In the genomic region with DNA sequence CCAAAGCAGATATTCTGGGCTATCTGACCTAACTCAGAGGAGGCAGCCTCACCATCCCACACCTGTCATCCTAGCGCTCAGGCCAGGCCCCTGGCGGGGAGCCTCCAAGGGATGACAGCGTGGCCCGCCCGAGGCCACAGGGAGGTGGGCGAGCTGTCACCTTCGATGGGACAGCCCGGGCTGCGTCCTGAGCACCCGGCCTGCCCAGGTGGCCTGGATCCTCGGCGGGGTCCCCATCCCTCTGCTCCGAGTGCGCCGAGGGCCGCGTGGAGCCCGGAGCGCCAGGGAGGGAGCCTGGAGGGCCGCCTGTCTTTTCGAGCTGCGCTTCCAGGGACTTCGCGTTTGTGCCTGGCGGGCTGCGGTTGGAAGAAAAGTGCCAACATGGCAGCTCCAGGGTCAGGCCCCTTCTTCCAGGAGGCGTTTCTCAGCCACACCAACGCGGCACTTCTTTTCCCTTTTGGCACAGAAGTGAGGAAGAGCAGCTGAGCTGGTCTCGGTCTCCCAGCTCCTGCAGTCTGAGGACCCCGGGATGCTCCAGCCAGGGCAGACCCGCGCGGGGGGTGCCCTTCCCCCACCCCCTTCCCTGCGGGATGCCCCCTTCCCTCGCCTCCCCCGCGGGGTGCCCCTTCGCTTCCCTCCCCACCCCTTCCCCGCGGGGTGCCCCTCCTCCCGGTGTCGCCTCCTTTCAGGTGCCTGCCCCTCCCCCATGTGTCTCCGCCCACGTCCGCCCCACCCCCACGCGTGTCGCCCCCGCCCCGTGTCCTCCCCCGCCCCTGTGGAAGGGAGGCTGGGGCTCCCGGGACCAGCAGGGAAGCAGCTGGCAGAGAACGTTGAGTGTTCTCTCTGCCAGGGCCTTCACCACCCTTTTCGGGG, we compare ENCODE assay signal across 2 cellular contexts.
A peak's percentile ranks its signal among the peaks of the same experiment; 100 is the strongest.
TF ChIP-seq lines count a peak whose summit lies in the region.

No MANE protein-coding gene starts in this region.

TF ChIP-seq in GM23338, 12 proteins besides CTCF, POLR2A, EP300 and RAD21:
- TF ChIP-seq EZH2phosphoT487 (IDR thresholded peaks at IDR 0.05; ENCODE audit: unreplicated experiment): no peak
- TF ChIP-seq CREB1 (CRISPR knock-in tag; IDR thresholded peaks at IDR 0.05; ENCODE audit: low read depth): no peak
- no peak for TF ChIP-seq ZNF331 (CRISPR knock-in tag; IDR thresholded peaks at IDR 0.05; ENCODE audit: low read depth)

TF ChIP-seq in K562, 482 proteins besides CTCF, POLR2A, EP300 and RAD21 (continues in another document):
- no peak for TF ChIP-seq ZNF785 (CRISPR knock-in tag; IDR thresholded peaks at IDR 0.05)
- no peak for TF ChIP-seq PHTF2 (CRISPR knock-in tag; IDR thresholded peaks at IDR 0.05)
- TF ChIP-seq, protein P1, sequence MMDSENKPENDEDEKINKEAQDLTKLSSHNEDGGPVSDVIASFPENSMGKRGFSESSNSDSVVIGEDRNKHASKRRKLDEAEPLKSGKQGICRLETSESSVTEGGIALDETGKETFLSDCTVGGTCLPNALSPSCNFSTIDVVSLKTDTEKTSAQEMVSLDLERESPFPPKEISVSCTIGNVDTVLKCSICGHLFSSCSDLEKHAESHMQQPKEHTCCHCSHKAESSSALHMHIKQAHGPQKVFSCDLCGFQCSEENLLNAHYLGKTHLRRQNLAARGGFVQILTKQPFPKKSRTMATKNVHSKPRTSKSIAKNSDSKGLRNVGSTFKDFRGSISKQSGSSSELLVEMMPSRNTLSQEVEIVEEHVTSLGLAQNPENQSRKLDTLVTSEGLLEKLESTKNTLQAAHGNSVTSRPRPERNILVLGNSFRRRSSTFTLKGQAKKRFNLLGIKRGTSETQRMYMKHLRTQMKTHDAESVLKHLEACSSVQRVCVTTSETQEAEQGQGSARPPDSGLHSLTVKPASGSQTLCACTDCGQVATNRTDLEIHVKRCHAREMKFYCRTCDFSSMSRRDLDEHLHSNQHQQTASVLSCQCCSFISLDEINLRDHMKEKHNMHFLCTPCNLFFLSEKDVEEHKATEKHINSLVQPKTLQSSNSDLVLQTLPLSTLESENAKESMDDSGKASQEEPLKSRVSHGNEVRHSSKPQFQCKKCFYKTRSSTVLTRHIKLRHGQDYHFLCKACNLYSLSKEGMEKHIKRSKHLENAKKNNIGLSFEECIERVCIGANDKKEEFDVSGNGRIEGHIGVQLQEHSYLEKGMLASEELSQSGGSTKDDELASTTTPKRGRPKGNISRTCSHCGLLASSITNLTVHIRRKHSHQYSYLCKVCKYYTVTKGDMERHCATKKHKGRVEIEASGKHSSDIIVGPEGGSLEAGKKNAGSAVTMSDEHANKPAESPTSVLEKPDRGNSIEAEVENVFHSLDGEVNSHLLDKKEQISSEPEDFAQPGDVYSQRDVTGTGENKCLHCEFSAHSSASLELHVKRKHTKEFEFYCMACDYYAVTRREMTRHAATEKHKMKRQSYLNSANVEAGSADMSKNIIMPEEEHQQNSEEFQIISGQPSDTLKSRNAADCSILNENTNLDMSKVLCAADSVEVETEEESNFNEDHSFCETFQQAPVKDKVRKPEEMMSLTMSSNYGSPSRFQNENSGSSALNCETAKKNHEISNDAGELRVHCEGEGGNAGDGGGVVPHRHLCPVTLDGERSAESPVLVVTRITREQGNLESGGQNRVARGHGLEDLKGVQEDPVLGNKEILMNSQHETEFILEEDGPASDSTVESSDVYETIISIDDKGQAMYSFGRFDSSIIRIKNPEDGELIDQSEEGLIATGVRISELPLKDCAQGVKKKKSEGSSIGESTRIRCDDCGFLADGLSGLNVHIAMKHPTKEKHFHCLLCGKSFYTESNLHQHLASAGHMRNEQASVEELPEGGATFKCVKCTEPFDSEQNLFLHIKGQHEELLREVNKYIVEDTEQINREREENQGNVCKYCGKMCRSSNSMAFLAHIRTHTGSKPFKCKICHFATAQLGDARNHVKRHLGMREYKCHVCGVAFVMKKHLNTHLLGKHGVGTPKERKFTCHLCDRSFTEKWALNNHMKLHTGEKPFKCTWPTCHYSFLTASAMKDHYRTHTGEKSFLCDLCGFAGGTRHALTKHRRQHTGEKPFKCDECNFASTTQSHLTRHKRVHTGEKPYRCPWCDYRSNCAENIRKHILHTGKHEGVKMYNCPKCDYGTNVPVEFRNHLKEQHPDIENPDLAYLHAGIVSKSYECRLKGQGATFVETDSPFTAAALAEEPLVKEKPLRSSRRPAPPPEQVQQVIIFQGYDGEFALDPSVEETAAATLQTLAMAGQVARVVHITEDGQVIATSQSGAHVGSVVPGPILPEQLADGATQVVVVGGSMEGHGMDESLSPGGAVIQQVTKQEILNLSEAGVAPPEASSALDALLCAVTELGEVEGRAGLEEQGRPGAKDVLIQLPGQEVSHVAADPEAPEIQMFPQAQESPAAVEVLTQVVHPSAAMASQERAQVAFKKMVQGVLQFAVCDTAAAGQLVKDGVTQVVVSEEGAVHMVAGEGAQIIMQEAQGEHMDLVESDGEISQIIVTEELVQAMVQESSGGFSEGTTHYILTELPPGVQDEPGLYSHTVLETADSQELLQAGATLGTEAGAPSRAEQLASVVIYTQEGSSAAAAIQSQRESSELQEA (IDR thresholded peaks at IDR 0.05; ENCODE audit: low read depth): no peak
- TF ChIP-seq CBX2 (IDR thresholded peaks at IDR 0.05; ENCODE audit: insufficient read depth, low read length, poor library complexity, severe bottlenecking): no peak
- TF ChIP-seq, protein P2, sequence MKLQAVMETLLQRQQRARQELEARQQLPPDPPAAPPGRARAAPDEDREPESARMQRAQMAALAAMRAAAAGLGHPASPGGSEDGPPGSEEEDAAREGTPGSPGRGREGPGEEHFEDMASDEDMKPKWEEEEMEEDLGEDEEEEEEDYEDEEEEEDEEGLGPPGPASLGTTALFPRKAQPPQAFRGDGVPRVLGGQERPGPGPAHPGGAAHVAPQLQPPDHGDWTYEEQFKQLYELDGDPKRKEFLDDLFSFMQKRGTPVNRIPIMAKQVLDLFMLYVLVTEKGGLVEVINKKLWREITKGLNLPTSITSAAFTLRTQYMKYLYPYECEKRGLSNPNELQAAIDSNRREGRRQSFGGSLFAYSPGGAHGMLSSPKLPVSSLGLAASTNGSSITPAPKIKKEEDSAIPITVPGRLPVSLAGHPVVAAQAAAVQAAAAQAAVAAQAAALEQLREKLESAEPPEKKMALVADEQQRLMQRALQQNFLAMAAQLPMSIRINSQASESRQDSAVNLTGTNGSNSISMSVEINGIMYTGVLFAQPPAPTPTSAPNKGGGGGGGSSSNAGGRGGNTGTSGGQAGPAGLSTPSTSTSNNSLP (IDR thresholded peaks at IDR 0.05; ENCODE audit: borderline replicate concordance, low read depth, low read length): no peak
- TF ChIP-seq ZNF561 (CRISPR knock-in tag; conservative IDR thresholded peaks at IDR 0.05): no peak
- TF ChIP-seq SMC3 (conservative IDR thresholded peaks at IDR 0.05; ENCODE audit: insufficient read depth, low read depth, low read length): no peak
- TF ChIP-seq, protein P3, sequence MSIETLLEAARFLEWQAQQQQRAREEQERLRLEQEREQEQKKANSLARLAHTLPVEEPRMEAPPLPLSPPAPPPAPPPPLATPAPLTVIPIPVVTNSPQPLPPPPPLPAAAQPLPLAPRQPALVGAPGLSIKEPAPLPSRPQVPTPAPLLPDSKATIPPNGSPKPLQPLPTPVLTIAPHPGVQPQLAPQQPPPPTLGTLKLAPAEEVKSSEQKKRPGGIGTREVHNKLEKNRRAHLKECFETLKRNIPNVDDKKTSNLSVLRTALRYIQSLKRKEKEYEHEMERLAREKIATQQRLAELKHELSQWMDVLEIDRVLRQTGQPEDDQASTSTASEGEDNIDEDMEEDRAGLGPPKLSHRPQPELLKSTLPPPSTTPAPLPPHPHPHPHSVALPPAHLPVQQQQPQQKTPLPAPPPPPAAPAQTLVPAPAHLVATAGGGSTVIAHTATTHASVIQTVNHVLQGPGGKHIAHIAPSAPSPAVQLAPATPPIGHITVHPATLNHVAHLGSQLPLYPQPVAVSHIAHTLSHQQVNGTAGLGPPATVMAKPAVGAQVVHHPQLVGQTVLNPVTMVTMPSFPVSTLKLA (conservative IDR thresholded peaks at IDR 0.05): 0 out of 4 replicates have a peak, but pooled peaks of 1 of the 2 experiments have one; percentile 12
- peak; percentile 14 for TF ChIP-seq MEIS2 (IDR thresholded peaks at IDR 0.05; ENCODE audit: partially characterized antibody)
- peak; percentile 66 for TF ChIP-seq L3MBTL2 (IDR thresholded peaks at IDR 0.05)
- TF ChIP-seq MYBL2 (IDR thresholded peaks at IDR 0.05; ENCODE audit: low read depth): no peak
- TF ChIP-seq MYBL2 (CRISPR knock-in tag; IDR thresholded peaks at IDR 0.05; ENCODE audit: borderline replicate concordance): no peak
- TF ChIP-seq ILF3 (IDR thresholded peaks at IDR 0.05; ENCODE audit: borderline replicate concordance): no peak
- no peak for TF ChIP-seq ZBTB8A (IDR thresholded peaks at IDR 0.05; ENCODE audit: partially characterized antibody)
- TF ChIP-seq, protein P4, sequence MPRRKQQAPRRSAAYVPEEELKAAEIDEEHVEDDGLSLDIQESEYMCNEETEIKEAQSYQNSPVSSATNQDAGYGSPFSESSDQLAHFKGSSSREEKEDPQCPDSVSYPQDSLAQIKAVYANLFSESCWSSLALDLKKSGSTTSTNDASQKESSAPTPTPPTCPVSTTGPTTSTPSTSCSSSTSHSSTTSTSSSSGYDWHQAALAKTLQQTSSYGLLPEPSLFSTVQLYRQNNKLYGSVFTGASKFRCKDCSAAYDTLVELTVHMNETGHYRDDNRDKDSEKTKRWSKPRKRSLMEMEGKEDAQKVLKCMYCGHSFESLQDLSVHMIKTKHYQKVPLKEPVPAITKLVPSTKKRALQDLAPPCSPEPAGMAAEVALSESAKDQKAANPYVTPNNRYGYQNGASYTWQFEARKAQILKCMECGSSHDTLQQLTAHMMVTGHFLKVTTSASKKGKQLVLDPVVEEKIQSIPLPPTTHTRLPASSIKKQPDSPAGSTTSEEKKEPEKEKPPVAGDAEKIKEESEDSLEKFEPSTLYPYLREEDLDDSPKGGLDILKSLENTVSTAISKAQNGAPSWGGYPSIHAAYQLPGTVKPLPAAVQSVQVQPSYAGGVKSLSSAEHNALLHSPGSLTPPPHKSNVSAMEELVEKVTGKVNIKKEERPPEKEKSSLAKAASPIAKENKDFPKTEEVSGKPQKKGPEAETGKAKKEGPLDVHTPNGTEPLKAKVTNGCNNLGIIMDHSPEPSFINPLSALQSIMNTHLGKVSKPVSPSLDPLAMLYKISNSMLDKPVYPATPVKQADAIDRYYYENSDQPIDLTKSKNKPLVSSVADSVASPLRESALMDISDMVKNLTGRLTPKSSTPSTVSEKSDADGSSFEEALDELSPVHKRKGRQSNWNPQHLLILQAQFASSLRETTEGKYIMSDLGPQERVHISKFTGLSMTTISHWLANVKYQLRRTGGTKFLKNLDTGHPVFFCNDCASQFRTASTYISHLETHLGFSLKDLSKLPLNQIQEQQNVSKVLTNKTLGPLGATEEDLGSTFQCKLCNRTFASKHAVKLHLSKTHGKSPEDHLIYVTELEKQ (CRISPR knock-in tag; IDR thresholded peaks at IDR 0.05): no peak
- TF ChIP-seq, protein P5, sequence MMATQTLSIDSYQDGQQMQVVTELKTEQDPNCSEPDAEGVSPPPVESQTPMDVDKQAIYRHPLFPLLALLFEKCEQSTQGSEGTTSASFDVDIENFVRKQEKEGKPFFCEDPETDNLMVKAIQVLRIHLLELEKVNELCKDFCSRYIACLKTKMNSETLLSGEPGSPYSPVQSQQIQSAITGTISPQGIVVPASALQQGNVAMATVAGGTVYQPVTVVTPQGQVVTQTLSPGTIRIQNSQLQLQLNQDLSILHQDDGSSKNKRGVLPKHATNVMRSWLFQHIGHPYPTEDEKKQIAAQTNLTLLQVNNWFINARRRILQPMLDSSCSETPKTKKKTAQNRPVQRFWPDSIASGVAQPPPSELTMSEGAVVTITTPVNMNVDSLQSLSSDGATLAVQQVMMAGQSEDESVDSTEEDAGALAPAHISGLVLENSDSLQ (IDR thresholded peaks at IDR 0.05): peak; percentile 46; the same call in 1 of the 2 replicates
- TF ChIP-seq, protein P6, sequence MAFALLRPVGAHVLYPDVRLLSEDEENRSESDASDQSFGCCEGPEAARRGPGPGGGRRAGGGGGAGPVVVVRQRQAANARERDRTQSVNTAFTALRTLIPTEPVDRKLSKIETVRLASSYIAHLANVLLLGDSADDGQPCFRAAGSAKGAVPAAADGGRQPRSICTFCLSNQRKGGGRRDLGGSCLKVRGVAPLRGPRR (CRISPR knock-in tag; IDR thresholded peaks at IDR 0.05): no peak
- TF ChIP-seq KAT2B (IDR thresholded peaks at IDR 0.05; ENCODE audit: low read depth, low read length): no peak
- no peak for TF ChIP-seq DIDO1 (tag; IDR thresholded peaks at IDR 0.05; ENCODE audit: low read depth)
- no peak for TF ChIP-seq HDGF (IDR thresholded peaks at IDR 0.05)
- TF ChIP-seq, protein P7, sequence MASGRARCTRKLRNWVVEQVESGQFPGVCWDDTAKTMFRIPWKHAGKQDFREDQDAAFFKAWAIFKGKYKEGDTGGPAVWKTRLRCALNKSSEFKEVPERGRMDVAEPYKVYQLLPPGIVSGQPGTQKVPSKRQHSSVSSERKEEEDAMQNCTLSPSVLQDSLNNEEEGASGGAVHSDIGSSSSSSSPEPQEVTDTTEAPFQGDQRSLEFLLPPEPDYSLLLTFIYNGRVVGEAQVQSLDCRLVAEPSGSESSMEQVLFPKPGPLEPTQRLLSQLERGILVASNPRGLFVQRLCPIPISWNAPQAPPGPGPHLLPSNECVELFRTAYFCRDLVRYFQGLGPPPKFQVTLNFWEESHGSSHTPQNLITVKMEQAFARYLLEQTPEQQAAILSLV (tag; IDR thresholded peaks at IDR 0.05): no peak
- TF ChIP-seq ZNF57 (CRISPR knock-in tag; IDR thresholded peaks at IDR 0.05): no peak
- TF ChIP-seq JUN (IDR thresholded peaks at IDR 0.05; ENCODE audit: borderline replicate concordance, low read depth, low read length): no peak
- no peak for TF ChIP-seq JUN (CRISPR knock-in tag; IDR thresholded peaks at IDR 0.05; ENCODE audit: borderline replicate concordance)
- TF ChIP-seq, protein P8, sequence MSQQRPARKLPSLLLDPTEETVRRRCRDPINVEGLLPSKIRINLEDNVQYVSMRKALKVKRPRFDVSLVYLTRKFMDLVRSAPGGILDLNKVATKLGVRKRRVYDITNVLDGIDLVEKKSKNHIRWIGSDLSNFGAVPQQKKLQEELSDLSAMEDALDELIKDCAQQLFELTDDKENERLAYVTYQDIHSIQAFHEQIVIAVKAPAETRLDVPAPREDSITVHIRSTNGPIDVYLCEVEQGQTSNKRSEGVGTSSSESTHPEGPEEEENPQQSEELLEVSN (IDR thresholded peaks at IDR 0.05; ENCODE audit: borderline replicate concordance in 1 of 2, extremely low read depth in 1 of 2, insufficient read depth in 1 of 2, insufficient read length in 1 of 2, low read depth in 1 of 2, low read length in 1 of 2, poor library complexity in 1 of 2, severe bottlenecking in 1 of 2): peak in 1 of 2 experiments; percentile 26
- TF ChIP-seq, protein P9, sequence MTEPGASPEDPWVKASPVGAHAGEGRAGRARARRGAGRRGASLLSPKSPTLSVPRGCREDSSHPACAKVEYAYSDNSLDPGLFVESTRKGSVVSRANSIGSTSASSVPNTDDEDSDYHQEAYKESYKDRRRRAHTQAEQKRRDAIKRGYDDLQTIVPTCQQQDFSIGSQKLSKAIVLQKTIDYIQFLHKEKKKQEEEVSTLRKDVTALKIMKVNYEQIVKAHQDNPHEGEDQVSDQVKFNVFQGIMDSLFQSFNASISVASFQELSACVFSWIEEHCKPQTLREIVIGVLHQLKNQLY (CRISPR knock-in tag; conservative IDR thresholded peaks at IDR 0.05): no peak
- no peak for TF ChIP-seq ELF2 (CRISPR knock-in tag; IDR thresholded peaks at IDR 0.05)
- no peak for TF ChIP-seq NR2F6 (CRISPR knock-in tag; IDR thresholded peaks at IDR 0.05)
- TF ChIP-seq, protein P10, sequence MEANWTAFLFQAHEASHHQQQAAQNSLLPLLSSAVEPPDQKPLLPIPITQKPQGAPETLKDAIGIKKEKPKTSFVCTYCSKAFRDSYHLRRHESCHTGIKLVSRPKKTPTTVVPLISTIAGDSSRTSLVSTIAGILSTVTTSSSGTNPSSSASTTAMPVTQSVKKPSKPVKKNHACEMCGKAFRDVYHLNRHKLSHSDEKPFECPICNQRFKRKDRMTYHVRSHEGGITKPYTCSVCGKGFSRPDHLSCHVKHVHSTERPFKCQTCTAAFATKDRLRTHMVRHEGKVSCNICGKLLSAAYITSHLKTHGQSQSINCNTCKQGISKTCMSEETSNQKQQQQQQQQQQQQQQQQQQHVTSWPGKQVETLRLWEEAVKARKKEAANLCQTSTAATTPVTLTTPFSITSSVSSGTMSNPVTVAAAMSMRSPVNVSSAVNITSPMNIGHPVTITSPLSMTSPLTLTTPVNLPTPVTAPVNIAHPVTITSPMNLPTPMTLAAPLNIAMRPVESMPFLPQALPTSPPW (CRISPR knock-in tag; IDR thresholded peaks at IDR 0.05): peak; percentile 81
